Comparison of ENCODE assay signal across 23 cellular contexts in genomic region chr9:86513429-86513828, GRCh38.
"Had no signal": no experiment of that assay in that cellular context is flagged by ENCODE, and none has a peak within 500 bp of the region (broad histone marks: within the 10 kb centered on the region; RNA-seq: fewer than 3 reads in every experiment).

No MANE protein-coding gene starts in this region.

- H3K9me3 ChIP-seq: SJSA1 had no signal

- H3K36me3 ChIP-seq: SJSA1 had no signal

- H3K4me3 ChIP-seq: SJSA1, SK-N-MC had no signal

- H3K27ac ChIP-seq: SJSA1, SK-N-MC had no signal

- DNase-seq: Karpas-422, KG1, MM.1S, MV-4-11, NCI-H1048, NCI-H1105, NCI-H1417, NCI-H1436 treated with DMSO at 0.1 percent for 48 hours, NCI-H1694, NCI-H1930, NCI-H2081, NCI-H2107, NCI-H226, NCI-H446, NCI-H510A, NCI-H524 treated with DMSO at 0.1 percent for 48 hours, NCI-H69, NCI-H774, Right ventricle myocardium superior, RPMI8226, SIG-M5 had no signal

- H3K27me3 ChIP-seq: SJSA1 had no signal
